In genomic region chr5:17989567-17989966, GRCh38 we compare ENCODE assay signal across 17 cellular contexts.
"Had no signal": no experiment of that assay in that cellular context is flagged by ENCODE, and none has a peak within 500 bp of the region (broad histone marks: within the 10 kb centered on the region; RNA-seq: fewer than 3 reads in every experiment).

No MANE protein-coding gene starts in this region.

- H3K9me3 Mint-ChIP-seq: activated B cell treated with CpG ODN at 0.5 μM for 24 hours; activated naive CD4-positive, alpha-beta T cell treated with anti-CD3 and anti-CD28 coated beads for 36 hours; activated naive CD8-positive, alpha-beta T cell treated with anti-CD3 and anti-CD28 coated beads, Interleukin-2, amount 10 ng/mL, durations not matched to agents 7 days and 5 days; stimulated activated naive CD8-positive, alpha-beta T cell treated with anti-CD3 and anti-CD28 coated beads, Interleukin-15, amount 100 ng/mL, for 72 hours had no signal

- H3K27me3 Mint-ChIP-seq: activated B cell treated with CpG ODN at 0.5 μM for 24 hours; activated CD4-positive, alpha-beta memory T cell treated with anti-CD3 and anti-CD28 coated beads for 36 hours; activated naive CD8-positive, alpha-beta T cell treated with anti-CD3 and anti-CD28 coated beads, Interleukin-2, amount 10 ng/mL, durations not matched to agents 7 days and 5 days; naive thymus-derived CD4-positive, alpha-beta T cell; stimulated activated naive CD8-positive, alpha-beta T cell treated with anti-CD3 and anti-CD28 coated beads, Interleukin-15, amount 100 ng/mL, for 72 hours; T-helper 17 cell had no signal

- H3K27ac ChIP-seq: left lung, prostate gland, right atrium auricular region, tibial artery had no signal

- H3K27me3 ChIP-seq: left lung, right atrium auricular region, tibial artery had no signal

- H3K36me3 Mint-ChIP-seq: activated CD4-positive, alpha-beta memory T cell treated with anti-CD3 and anti-CD28 coated beads for 36 hours; activated naive CD8-positive, alpha-beta T cell treated with anti-CD3 and anti-CD28 coated beads, Interleukin-2, amount 10 ng/mL, durations not matched to agents 7 days and 5 days; immature natural killer cell; naive thymus-derived CD4-positive, alpha-beta T cell had no signal

- ATAC-seq: left lung; naive thymus-derived CD4-positive, alpha-beta T cell; stimulated activated naive CD8-positive, alpha-beta T cell treated with anti-CD3 and anti-CD28 coated beads, Interleukin-15, amount 100 ng/mL, for 72 hours; T-helper 17 cell had no signal

- H3K4me3 ChIP-seq: left lung, lung, prostate gland, right atrium auricular region, tibial artery had no signal

- H3K27ac Mint-ChIP-seq: activated B cell treated with CpG ODN at 0.5 μM for 24 hours; activated CD4-positive, alpha-beta memory T cell treated with anti-CD3 and anti-CD28 coated beads for 36 hours; activated naive CD4-positive, alpha-beta T cell treated with anti-CD3 and anti-CD28 coated beads for 36 hours; activated naive CD8-positive, alpha-beta T cell treated with anti-CD3 and anti-CD28 coated beads, Interleukin-2, amount 10 ng/mL, durations not matched to agents 7 days and 5 days; immature natural killer cell; naive thymus-derived CD4-positive, alpha-beta T cell; stimulated activated naive CD8-positive, alpha-beta T cell treated with anti-CD3 and anti-CD28 coated beads, Interleukin-15, amount 100 ng/mL, for 72 hours; T-helper 17 cell had no signal

- H3K4me3 Mint-ChIP-seq: activated B cell treated with CpG ODN at 0.5 μM for 24 hours; activated CD4-positive, alpha-beta memory T cell treated with anti-CD3 and anti-CD28 coated beads for 36 hours; activated naive CD4-positive, alpha-beta T cell treated with anti-CD3 and anti-CD28 coated beads for 36 hours; activated naive CD8-positive, alpha-beta T cell treated with anti-CD3 and anti-CD28 coated beads, Interleukin-2, amount 10 ng/mL, durations not matched to agents 7 days and 5 days; immature natural killer cell; naive thymus-derived CD4-positive, alpha-beta T cell; stimulated activated naive CD8-positive, alpha-beta T cell treated with anti-CD3 and anti-CD28 coated beads, Interleukin-15, amount 100 ng/mL, for 72 hours; T-helper 17 cell had no signal

- H3K4me1 Mint-ChIP-seq: activated B cell treated with CpG ODN at 0.5 μM for 24 hours; activated naive CD8-positive, alpha-beta T cell treated with anti-CD3 and anti-CD28 coated beads, Interleukin-2, amount 10 ng/mL, durations not matched to agents 7 days and 5 days; immature natural killer cell; naive thymus-derived CD4-positive, alpha-beta T cell; stimulated activated naive CD8-positive, alpha-beta T cell treated with anti-CD3 and anti-CD28 coated beads, Interleukin-15, amount 100 ng/mL, for 72 hours; T-helper 17 cell had no signal

- H3K9me3 ChIP-seq: left lung, prostate gland, right atrium auricular region, tibial artery had no signal

- H3K36me3 ChIP-seq: left lung, prostate gland, right atrium auricular region, tibial artery had no signal

- H3K4me1 ChIP-seq: left lung, prostate gland, right atrium auricular region, tibial artery had no signal

- DNase-seq: activated B cell treated with CpG ODN at 0.5 μM for 24 hours; activated CD4-positive, alpha-beta memory T cell treated with anti-CD3 and anti-CD28 coated beads for 36 hours; activated CD4-positive, alpha-beta T cell treated with anti-CD3 and anti-CD28 coated beads for 4 hours; activated naive CD4-positive, alpha-beta T cell treated with anti-CD3 and anti-CD28 coated beads for 36 hours; activated naive CD8-positive, alpha-beta T cell treated with anti-CD3 and anti-CD28 coated beads, Interleukin-2, amount 10 ng/mL, durations not matched to agents 7 days and 5 days; activated T-cell treated with anti-CD3 and anti-CD28 coated beads, Interleukin-2, amount 50 U/mL, for 48 hours; amniotic stem cell; cortex of kidney; immature natural killer cell; left lung; naive thymus-derived CD4-positive, alpha-beta T cell; stimulated activated naive CD8-positive, alpha-beta T cell treated with anti-CD3 and anti-CD28 coated beads, Interleukin-15, amount 100 ng/mL, for 72 hours; T-helper 17 cell; tibial artery had no signal
